ENCODE assay signal across 11 cellular contexts in the genomic region with DNA sequence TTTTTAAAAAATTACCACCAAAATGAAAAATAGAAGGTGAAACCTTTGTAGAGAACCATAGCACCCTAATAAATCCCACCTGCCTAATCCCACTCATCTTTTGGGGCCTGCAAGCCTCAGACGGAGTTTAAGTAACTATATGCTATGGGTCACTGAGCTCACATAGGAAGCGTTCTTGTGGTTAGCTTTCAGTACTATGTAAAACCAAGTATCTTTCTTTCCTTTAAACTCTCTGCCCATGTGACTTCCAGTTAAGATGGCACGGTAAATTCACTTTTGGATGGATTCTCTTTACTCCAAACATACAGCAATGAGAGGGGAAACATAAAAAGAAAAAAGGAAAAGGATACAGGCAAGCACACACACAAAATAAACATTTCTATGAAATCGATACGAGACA. TPM values are rescaled to one million over a fixed set of nuclear protein-coding genes. Genes with fewer than 3 reads are reported as not detected.
A peak's percentile ranks its signal among the peaks of the same experiment; 100 is the strongest.
DNase-seq lines count a peak whose midpoint lies in the region; ATAC-seq and TF ChIP-seq lines count a peak whose summit lies in the region.
"Had no signal": no experiment of that assay in that cellular context is flagged by ENCODE, and none has a peak within 500 bp of the region (broad histone marks: within the 10 kb centered on the region; RNA-seq: fewer than 3 reads in every experiment).

No MANE protein-coding gene starts in this region.

- no peaks in the 10 kb centered on the region for H3K79me2 ChIP-seq in OCI-LY1 (ENCODE audit: insufficient read depth, low read length)
- peaks cover 10% of the 10 kb centered on the region for H3K79me2 ChIP-seq in neural progenitor cell (ENCODE audit: low read depth)

- H3K36me3 ChIP-seq in BLaER1 treated with 17β-estradiol and CSF1 and Interleukin-3, amounts not matched to agents 10 nM and 100 nM, result no peaks in the 10 kb centered on the region
- H3K36me3 ChIP-seq in OCI-LY1 (ENCODE audit: insufficient read depth, low read length), result no peaks in the 10 kb centered on the region
- H3K36me3 ChIP-seq in neural progenitor cell, result no peaks in the 10 kb centered on the region
- H3K36me3 ChIP-seq: neutrophil had no signal

- TF ChIP-seq CTCF in OCI-LY1 (IDR thresholded peaks at IDR 0.05; ENCODE audit: low read length) (no peak), neural progenitor cell (IDR thresholded peaks at IDR 0.05) (no peak)

- ATAC-seq in GM19025 (IDR thresholded peaks at IDR 0.05; ENCODE audit: low read depth, unreplicated experiment) (peak; percentile 63), HG02759 (IDR thresholded peaks at IDR 0.05; ENCODE audit: unreplicated experiment) (peak; percentile 78), HG02970 (IDR thresholded peaks at IDR 0.05; ENCODE audit: low FRiP score, unreplicated experiment) (no peak)
- ATAC-seq: WTC11 had no signal

- H3K27me3 ChIP-seq in BLaER1 treated with 17β-estradiol and CSF1 and Interleukin-3, amounts not matched to agents 10 nM and 100 nM, result no peaks in the 10 kb centered on the region
- no peaks in the 10 kb centered on the region for H3K27me3 ChIP-seq in OCI-LY1 (ENCODE audit: insufficient read depth, low read length)
- no peaks in the 10 kb centered on the region for H3K27me3 ChIP-seq in neural progenitor cell
- H3K27me3 ChIP-seq: neutrophil had no signal

- no peak overlapping the region for H3K27ac Mint-ChIP-seq in neural progenitor cell
- H3K27ac Mint-ChIP-seq: WTC11 had no signal

- H3K4me2 ChIP-seq in BLaER1 treated with 17β-estradiol and CSF1 and Interleukin-3, amounts not matched to agents 10 nM and 100 nM, result peak overlapping the region; percentile 24 to 86 (median 71); a peak in 21 of 22 replicates
- H3K4me2 ChIP-seq in OCI-LY1 (ENCODE audit: low read length), result peak overlapping the region; percentile 55
- H3K4me2 ChIP-seq in neural progenitor cell, result no peak overlapping the region

- H3F3A ChIP-seq in OCI-LY1 (ENCODE audit: insufficient read depth, low read length), result no peaks in the 10 kb centered on the region
- no peaks in the 10 kb centered on the region for H3F3A ChIP-seq in neural progenitor cell (ENCODE audit: low read depth)

- no peaks in the 10 kb centered on the region for H3K9me2 ChIP-seq in OCI-LY1 (ENCODE audit: low read depth, low read length)

- H3K4me3 Mint-ChIP-seq in neural progenitor cell, result no peak overlapping the region
- H3K4me3 Mint-ChIP-seq: WTC11 had no signal

- H2AFZ ChIP-seq in OCI-LY1 (ENCODE audit: low read length), result no peak overlapping the region
- no peak overlapping the region for H2AFZ ChIP-seq in neural progenitor cell (replicated peaks)

- H3K9ac ChIP-seq in BLaER1 treated with 17β-estradiol and CSF1 and Interleukin-3, amounts not matched to agents 10 nM and 100 nM, result no peak overlapping the region
- no peak overlapping the region; the same call in 1 of the 2 replicates for H3K9ac ChIP-seq in OCI-LY1 (ENCODE audit: low read length)
- H3K9ac ChIP-seq in neural progenitor cell, result no peak overlapping the region

- H3K4me1 ChIP-seq in BLaER1 treated with 17β-estradiol and CSF1 and Interleukin-3, amounts not matched to agents 10 nM and 100 nM, result peaks cover 9 to 46% (median 34%) of the 10 kb centered on the region in 10 experiments; a peak in 19 of 20 replicates
- peaks cover 20% of the 10 kb centered on the region for H3K4me1 ChIP-seq in OCI-LY1 (ENCODE audit: insufficient read depth, low read length, severe bottlenecking)
- H3K4me1 ChIP-seq in neural progenitor cell, result peaks cover 20% of the 10 kb centered on the region

- H4K20me1 ChIP-seq in BLaER1 treated with 17β-estradiol and CSF1 and Interleukin-3, amounts not matched to agents 10 nM and 100 nM, result no peaks in the 10 kb centered on the region; a peak in 2 of 22 replicates
- H4K20me1 ChIP-seq in OCI-LY1 (ENCODE audit: insufficient read depth, low read length) (no peaks in the 10 kb centered on the region), neural progenitor cell (ENCODE audit: low read depth) (peaks cover 11% of the 10 kb centered on the region)

- H3K27me3 Mint-ChIP-seq in neural progenitor cell (ENCODE audit: insufficient read depth, low read depth), result no peaks in the 10 kb centered on the region

- peaks cover 2% of the 10 kb centered on the region for H3K36me3 Mint-ChIP-seq in neural progenitor cell

- no peaks in the 10 kb centered on the region for H3K9me3 ChIP-seq in BLaER1 treated with 17β-estradiol and CSF1 and Interleukin-3, amounts not matched to agents 10 nM and 100 nM (replicated peaks in 1 of 11)
- no peaks in the 10 kb centered on the region for H3K9me3 ChIP-seq in OCI-LY1 (ENCODE audit: low read length)
- no peaks in the 10 kb centered on the region for H3K9me3 ChIP-seq in neural progenitor cell (ENCODE audit: low read depth)
- H3K9me3 ChIP-seq: neutrophil had no signal

- DNase-seq in middle frontal gyrus (ENCODE audit: extremely low spot score, low spot score) (no peak), AG08395 (ENCODE audit: low spot score) (no peak), neural progenitor cell (ENCODE audit: low spot score) (no peak)
- DNase-seq: erythroblast had no signal

- H3K27ac ChIP-seq in BLaER1 treated with 17β-estradiol and CSF1 and Interleukin-3, amounts not matched to agents 10 nM and 100 nM, result peak overlapping the region in 1 of 11 experiments; percentile 3; a peak in 1 of 22 replicates
- H3K27ac ChIP-seq in OCI-LY1 (ENCODE audit: low read depth, low read length, poor library complexity, severe bottlenecking), result no peak overlapping the region
- H3K27ac ChIP-seq in neural progenitor cell, result no peak overlapping the region
- H3K27ac ChIP-seq: neutrophil had no signal

- H3K4me1 Mint-ChIP-seq in neural progenitor cell, result peaks cover 27% of the 10 kb centered on the region

- H3K4me3 ChIP-seq in BLaER1 treated with 17β-estradiol and CSF1 and Interleukin-3, amounts not matched to agents 10 nM and 100 nM, result no peak overlapping the region
- peak overlapping the region; percentile 21 for H3K4me3 ChIP-seq in OCI-LY1 (ENCODE audit: low read depth, low read length, poor library complexity, severe bottlenecking)
- no peak overlapping the region for H3K4me3 ChIP-seq in neural progenitor cell

- peaks cover 2% of the 10 kb centered on the region for H3K9me3 Mint-ChIP-seq in neural progenitor cell

RNA-seq across cellular contexts. Expression of a gene that starts 50.9 kb away (rescaled TPM):
- 27.0 and 49.6 TPM in 2 replicates for total RNA-seq in neural progenitor cell (ENCODE audit: low replicate concordance)
